In genomic region chr7:73899731-73900142, GRCh38 we compare ENCODE assay signal across 10 cellular contexts. TPM values are rescaled to one million over a fixed set of nuclear protein-coding genes. Genes with fewer than 3 reads are reported as not detected.
DNase-seq lines count a peak whose midpoint lies in the region; TF ChIP-seq lines count a peak whose summit lies in the region.
"Had no signal": no experiment of that assay in that cellular context is flagged by ENCODE, and none has a peak within 500 bp of the region (broad histone marks: within the 10 kb centered on the region; RNA-seq: fewer than 3 reads in every experiment).

No MANE protein-coding gene starts in this region.

- H3K9me3 Mint-ChIP-seq in osteocyte (ENCODE audit: unreplicated experiment): peaks cover 15% of the 10 kb centered on the region

- no peak overlapping the region for H3K4me3 ChIP-seq in AG09309 (ENCODE audit: control insufficient read depth, low read depth, low read length)

- peak overlapping the region; percentile 96 for H3K27ac Mint-ChIP-seq in osteocyte (ENCODE audit: unreplicated experiment)

- no peak overlapping the region for H3K4me3 Mint-ChIP-seq in osteocyte (ENCODE audit: unreplicated experiment)
- H3K4me3 Mint-ChIP-seq: naive B cell had no signal

- DNase-seq in AG09309 (ENCODE audit: low read depth) (peak; percentile 78), NCI-H2171 (lab: John Stamatoyannopoulos, UW) (peak; percentile 44), dedifferentiated amniotic fluid mesenchymal stem cell (ENCODE audit: extremely low spot score) (peak; percentile 93), osteocyte (ENCODE audit: extremely low spot score, unreplicated experiment) (peak; percentile 88), DMS79 (lab: John Stamatoyannopoulos, UW) (no peak), HK-2 (ENCODE audit: unreplicated experiment) (no peak), CD1c-positive myeloid dendritic cell (ENCODE audit: extremely low spot score) (no peak), GM10248 (ENCODE audit: extremely low spot score) (no peak)
- DNase-seq: naive B cell; stimulated activated CD4-positive, alpha-beta T cell treated with anti-CD3 and anti-CD28 coated beads, Interleukin-4, amount 100 ng/mL, for 24 hours had no signal

- H3K27me3 Mint-ChIP-seq in osteocyte (ENCODE audit: unreplicated experiment): no peaks in the 10 kb centered on the region

- TF ChIP-seq CTCF in AG09309 (IDR thresholded peaks at IDR 0.05; ENCODE audit: control insufficient read depth, insufficient read depth, low read depth, low read length, missing control alignments): no peak
- TF ChIP-seq CTCF in osteocyte (IDR thresholded peaks at IDR 0.05): no peak
- no peak for TF ChIP-seq CTCF in GM10248 (IDR thresholded peaks at IDR 0.05; ENCODE audit: control extremely low read depth, extremely low read depth, low read depth, missing control alignments)

- CTCF ChIA-PET in GM10248 (lab: Yijun Ruan, JAX): no interaction called here

- peaks cover 54% of the 10 kb centered on the region for H3K4me1 Mint-ChIP-seq in osteocyte (ENCODE audit: unreplicated experiment)
- H3K4me1 Mint-ChIP-seq: naive B cell had no signal

- H3K36me3 Mint-ChIP-seq in osteocyte (ENCODE audit: unreplicated experiment): no peaks in the 10 kb centered on the region

- POLR2A ChIA-PET in GM10248 (lab: Yijun Ruan, JAX): no interaction called here

RNA-seq across cellular contexts. Expression of gene TMEM270, which starts 38.8 kb away (rescaled TPM):
- not detected in 2 replicates for total RNA-seq in osteocyte

RNA-seq across cellular contexts. Expression of gene METTL27, which starts 57.4 kb away (rescaled TPM):
- 2.2 and 2.7 TPM in 2 replicates for total RNA-seq in osteocyte

Comparison
In these comparisons a context has a peak if more than half of its experiments do, and no peak if none do; other contexts are left out.
1. DNase-seq: peak in AG09309 (single experiment), NCI-H2171 (single experiment), dedifferentiated amniotic fluid mesenchymal stem cell (single experiment) and osteocyte (single experiment); none in DMS79 (single experiment), HK-2 (single experiment), CD1c-positive myeloid dendritic cell (single experiment) and GM10248 (single experiment).